ENCODE assay signal across 21 cellular contexts in the genomic region with DNA sequence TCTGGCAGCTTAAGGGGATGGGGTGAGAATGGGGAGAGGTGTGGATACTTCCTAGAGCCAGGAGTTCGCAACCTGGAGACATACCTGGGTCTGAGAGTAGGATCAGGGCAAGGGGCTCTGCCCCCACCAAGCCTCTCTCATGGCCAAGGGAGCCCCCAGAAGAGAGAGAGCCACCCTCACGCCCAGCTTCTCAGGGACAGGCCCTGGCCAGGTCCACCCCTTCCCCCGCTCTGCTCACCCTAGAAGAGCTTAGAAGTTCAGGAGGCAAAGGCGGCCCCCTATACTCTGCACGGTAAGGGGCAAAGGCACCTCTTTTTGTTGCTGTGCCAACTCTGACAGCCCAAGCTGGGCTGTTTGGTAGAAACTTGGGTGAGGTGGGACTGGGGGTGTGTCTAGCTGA.
A peak's percentile ranks its signal among the peaks of the same experiment; 100 is the strongest.
DNase-seq lines count a peak whose midpoint lies in the region; ATAC-seq and TF ChIP-seq lines count a peak whose summit lies in the region.
"Had no signal": no experiment of that assay in that cellular context is flagged by ENCODE, and none has a peak within 500 bp of the region (broad histone marks: within the 10 kb centered on the region; RNA-seq: fewer than 3 reads in every experiment).

No MANE protein-coding gene starts in this region.

- no peaks in the 10 kb centered on the region for H3K9me3 ChIP-seq in neuronal stem cell (replicated peaks in 1 of 2; ENCODE audit: control insufficient read depth in 2 of 2, insufficient read depth in 1 of 2, low read depth in 1 of 2, low read length in 2 of 2)
- H3K9me3 ChIP-seq: BE2C, HAP-1 had no signal

- H2BK12ac ChIP-seq in neuronal stem cell (ENCODE audit: low read length): no peak overlapping the region

- peaks cover 3% of the 10 kb centered on the region for H3K27me3 Mint-ChIP-seq in chondrocyte (ENCODE audit: low read depth)

- H2BK120ac ChIP-seq in neuronal stem cell (ENCODE audit: low read depth, low read length): no peak overlapping the region

- H3K9me3 Mint-ChIP-seq in chondrocyte (ENCODE audit: low read depth): no peaks in the 10 kb centered on the region
- H3K9me3 Mint-ChIP-seq: CD4-positive, alpha-beta T cell; CD8-positive, alpha-beta memory T cell; HFFc6 had no signal

- no peak overlapping the region for H2BK15ac ChIP-seq in neuronal stem cell (ENCODE audit: low read length)

- no peaks in the 10 kb centered on the region for H3K79me1 ChIP-seq in neuronal stem cell (ENCODE audit: low read depth, low read length)

- no peaks in the 10 kb centered on the region for H3K36me3 ChIP-seq in neuronal stem cell (replicated peaks in 1 of 2; ENCODE audit: control insufficient read depth in 2 of 2, insufficient read depth in 2 of 2, low read length in 2 of 2)
- H3K36me3 ChIP-seq: BE2C; BLaER1 treated with 17β-estradiol and CSF1 and Interleukin-3, amounts not matched to agents 10 nM and 100 nM; HAP-1 had no signal

- no peak overlapping the region for H3K27ac Mint-ChIP-seq in chondrocyte (ENCODE audit: unreplicated experiment)
- H3K27ac Mint-ChIP-seq: CD14-positive monocyte; CD4-positive, alpha-beta T cell; CD8-positive, alpha-beta memory T cell; GM23338; HFFc6 had no signal

- H2AK5ac ChIP-seq in neuronal stem cell (ENCODE audit: low read depth, low read length): no peak overlapping the region

- H3K9ac ChIP-seq in neuronal stem cell (ENCODE audit: low read depth, low read length, poor library complexity): no peak overlapping the region
- H3K9ac ChIP-seq: BLaER1 treated with 17β-estradiol and CSF1 and Interleukin-3, amounts not matched to agents 10 nM and 100 nM had no signal

- no CpG with 5 or more reads among the region's 5 CpGs for WGBS in neuronal stem cell (ENCODE audit: extremely low coverage in 2 of 2, insufficient read length in 2 of 2, insufficient replicate concordance in 1 of 2), 2 donors

- no peak overlapping the region for H3K4ac ChIP-seq in neuronal stem cell (ENCODE audit: low read length)

- DNase-seq in AG20443 (ENCODE audit: low spot score): peak; percentile 4
- peak; percentile 58 for DNase-seq in chondrocyte (ENCODE audit: low spot score)
- no peak for DNase-seq in neuronal stem cell (ENCODE audit: low spot score)
- DNase-seq in dermis blood vessel endothelial cell: no peak
- DNase-seq in T-helper 9 cell: no peak
- DNase-seq: AML-193; BE2C; CD4-positive, alpha-beta T cell; CD8-positive, alpha-beta memory T cell; DMS 273 treated with DMSO at 0.1 percent for 48 hours; DMS79; EL; GDM1; HFFc6 had no signal

- no peak for ATAC-seq in HG03280 (IDR thresholded peaks at IDR 0.05; ENCODE audit: unreplicated experiment)
- ATAC-seq: GM12878, GM23338 had no signal

- TF ChIP-seq CTCF in chondrocyte (IDR thresholded peaks at IDR 0.05): no peak

- peak overlapping the region; percentile 62 for H2BK5ac ChIP-seq in neuronal stem cell (ENCODE audit: low read length)

- no peaks in the 10 kb centered on the region for H3K36me3 Mint-ChIP-seq in chondrocyte (ENCODE audit: low read depth)

- H3K18ac ChIP-seq in neuronal stem cell (ENCODE audit: low read length): peak overlapping the region; percentile 7

- H4K8ac ChIP-seq in neuronal stem cell (ENCODE audit: low read depth, low read length): no peak overlapping the region

- H3K27ac ChIP-seq in neuronal stem cell (replicated peaks; ENCODE audit: low read length): no peak overlapping the region
- H3K27ac ChIP-seq: 22Rv1; BLaER1 treated with 17β-estradiol and CSF1 and Interleukin-3, amounts not matched to agents 10 nM and 100 nM had no signal

- no peak overlapping the region for H4K91ac ChIP-seq in neuronal stem cell (ENCODE audit: low read depth, low read length, poor library complexity)

- peaks cover 0 to 32% (median 0%) of the 10 kb centered on the region in 3 experiments for H3K27me3 ChIP-seq in neuronal stem cell (ENCODE audit: control insufficient read depth in 3 of 3, insufficient read depth in 3 of 3, low read depth in 1 of 3, low read length in 3 of 3)
- H3K27me3 ChIP-seq: BE2C had no signal

- peaks cover 7% of the 10 kb centered on the region for H3K4me1 Mint-ChIP-seq in chondrocyte (ENCODE audit: low read depth)

- H3K4me3 ChIP-seq in neuronal stem cell (ENCODE audit: low read length in 2 of 2): no peak overlapping the region
- H3K4me3 ChIP-seq: BLaER1 treated with 17β-estradiol and CSF1 and Interleukin-3, amounts not matched to agents 10 nM and 100 nM; GM12878; GM23338; HAP-1 had no signal

- H3K4me1 ChIP-seq in neuronal stem cell (ENCODE audit: control insufficient read depth in 2 of 2, insufficient read depth in 1 of 2, low read depth in 1 of 2, low read length in 2 of 2): peaks cover 0 to 3% of the 10 kb centered on the region in 2 donors
- H3K4me1 ChIP-seq: BE2C, HAP-1 had no signal

- H3K4me2 ChIP-seq in neuronal stem cell (ENCODE audit: insufficient read depth, low read length, poor library complexity, severe bottlenecking): no peak overlapping the region
- H3K4me2 ChIP-seq: BLaER1 treated with 17β-estradiol and CSF1 and Interleukin-3, amounts not matched to agents 10 nM and 100 nM; GM23338 had no signal

- H2AFZ ChIP-seq in neuronal stem cell (ENCODE audit: low read length): no peak overlapping the region
- H2AFZ ChIP-seq: GM23338 had no signal

- no peak overlapping the region for H3K14ac ChIP-seq in neuronal stem cell (ENCODE audit: low read length)

- no peak overlapping the region for H3K23ac ChIP-seq in neuronal stem cell (ENCODE audit: low read depth, low read length, poor library complexity)

- no peak overlapping the region for H3K4me3 Mint-ChIP-seq in chondrocyte (ENCODE audit: unreplicated experiment)
- H3K4me3 Mint-ChIP-seq: CD14-positive monocyte; CD4-positive, alpha-beta T cell; GM23338; HFFc6 had no signal

Comparison
In these comparisons a context has a peak if more than half of its experiments do, and no peak if none do; other contexts are left out.
1. DNase-seq: peak in AG20443 (single experiment) and chondrocyte (single experiment); none in neuronal stem cell (single experiment), dermis blood vessel endothelial cell (single experiment) and T-helper 9 cell (single experiment).